Comparison of ENCODE assay signal across 1 cellular context in the genomic region with DNA sequence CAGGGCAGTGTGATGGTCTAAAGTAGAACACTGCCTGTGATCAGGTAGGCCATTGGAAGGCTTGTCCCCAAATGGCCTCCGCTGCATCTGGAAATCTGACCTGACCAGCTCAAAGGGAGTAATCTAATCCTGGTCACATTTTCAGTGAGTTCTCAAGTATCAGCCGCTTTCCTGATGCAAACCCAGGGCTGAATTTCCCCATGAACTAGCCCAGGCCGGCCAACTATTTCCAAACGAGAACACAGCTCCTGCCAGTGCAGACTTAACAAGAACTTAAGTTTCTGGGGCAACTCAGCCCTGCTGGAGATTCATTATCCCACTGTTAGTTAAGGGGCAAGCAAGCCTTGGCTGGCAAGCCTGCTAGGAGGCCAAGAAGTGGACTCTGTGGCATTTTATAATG.
TF ChIP-seq lines count a peak whose summit lies in the region.

No MANE protein-coding gene starts in this region.

TF ChIP-seq in H1, 55 proteins besides CTCF, POLR2A, EP300 and RAD21:
- TF ChIP-seq RFX5 (IDR thresholded peaks at IDR 0.05; ENCODE audit: borderline replicate concordance, low read depth, low read length) (no peak), TAF1 (IDR thresholded peaks at IDR 0.05; ENCODE audit: low read depth, low read length) (no peak), POLR2AphosphoS5 (IDR thresholded peaks at IDR 0.05; ENCODE audit: low read depth, low read length) (no peak), POU5F1 (IDR thresholded peaks at IDR 0.05; ENCODE audit: low read depth, low read length) (no peak), SIRT6 (IDR thresholded peaks at IDR 0.05; ENCODE audit: low read length) (no peak)
- TF ChIP-seq, protein P1, sequence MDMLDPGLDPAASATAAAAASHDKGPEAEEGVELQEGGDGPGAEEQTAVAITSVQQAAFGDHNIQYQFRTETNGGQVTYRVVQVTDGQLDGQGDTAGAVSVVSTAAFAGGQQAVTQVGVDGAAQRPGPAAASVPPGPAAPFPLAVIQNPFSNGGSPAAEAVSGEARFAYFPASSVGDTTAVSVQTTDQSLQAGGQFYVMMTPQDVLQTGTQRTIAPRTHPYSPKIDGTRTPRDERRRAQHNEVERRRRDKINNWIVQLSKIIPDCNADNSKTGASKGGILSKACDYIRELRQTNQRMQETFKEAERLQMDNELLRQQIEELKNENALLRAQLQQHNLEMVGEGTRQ (IDR thresholded peaks at IDR 0.05; ENCODE audit: low read length), result no peak
